Comparison of ENCODE assay signal across 18 cellular contexts in genomic region chr10:5619366-5620211, GRCh38. TPM values are rescaled to one million over a fixed set of nuclear protein-coding genes. Genes with fewer than 3 reads are reported as not detected.
A peak's percentile ranks its signal among the peaks of the same experiment; 100 is the strongest.
DNase-seq lines count a peak whose midpoint lies in the region; ATAC-seq and TF ChIP-seq lines count a peak whose summit lies in the region.
"Had no signal": no experiment of that assay in that cellular context is flagged by ENCODE, and none has a peak within 500 bp of the region (broad histone marks: within the 10 kb centered on the region; RNA-seq: fewer than 3 reads in every experiment).

No MANE protein-coding gene starts in this region.

- H3K4me3 Mint-ChIP-seq in chondrocyte (ENCODE audit: unreplicated experiment), result peak overlapping the region; percentile 33
- H3K4me3 Mint-ChIP-seq: activated naive CD4-positive, alpha-beta T cell treated with anti-CD3 and anti-CD28 coated beads for 36 hours; CD14-positive monocyte; HFFc6 had no signal

- H3K9me3 Mint-ChIP-seq in chondrocyte (ENCODE audit: low read depth), result no peaks in the 10 kb centered on the region
- H3K9me3 Mint-ChIP-seq: activated naive CD4-positive, alpha-beta T cell treated with anti-CD3 and anti-CD28 coated beads for 36 hours; HFFc6 had no signal

- H3K36me3 ChIP-seq in left lung, result no peaks in the 10 kb centered on the region

- no peak overlapping the region for H3K4me3 ChIP-seq in left lung

- H3K9me3 ChIP-seq in left lung, result no peaks in the 10 kb centered on the region

- CTCF ChIA-PET in RWPE1 (lab: Yijun Ruan, JAX), result interaction anchor here (1.2 kb wide), 1 partner anchor 10 kb away, joined by 4 read pairs; no protein-coding TSS in a partner anchor

- intact Hi-C loops in left lung (cut with DNase I), result loop anchor here (5.0 to 10.0 kb wide), 2 partner anchors 175 to 177 kb away; no protein-coding TSS in a partner anchor

- DNase-seq in RWPE1 (ENCODE audit: low spot score), result no peak
- peak; percentile 74 for DNase-seq in chondrocyte (ENCODE audit: low spot score)
- peak in 1 of 2 donors; percentile 38 for DNase-seq in left lung
- peak; percentile 83 for DNase-seq in stromal cell of bone marrow (ENCODE audit: low read depth)
- no peak for DNase-seq in ACHN
- no peak for DNase-seq in cerebellar nuclear complex (lab: John Stamatoyannopoulos, UW)
- DNase-seq in stimulated activated CD4-positive, alpha-beta T cell treated with anti-CD3 and anti-CD28 coated beads, Interleukin-2, amount 100 ng/mL, for 48 hours, result no peak
- DNase-seq: activated CD4-positive, CD25-positive, alpha-beta regulatory T cell treated with anti-CD3 and anti-CD28 coated beads, Interleukin-2, amount 50 U/mL, for 72 hours; activated CD8-positive, alpha-beta memory T cell treated with anti-CD3 and anti-CD28 coated beads, Interleukin-2, amount 50 U/mL, for 48 hours; activated naive CD4-positive, alpha-beta T cell treated with anti-CD3 and anti-CD28 coated beads for 36 hours; HFFc6; NCI-H526 treated with DMSO at 0.1 percent for 48 hours; stimulated activated CD4-positive, alpha-beta T cell treated with anti-CD3 and anti-CD28 coated beads, Interleukin-15, amount 100 ng/mL, for 24 hours; T-helper 1 cell had no signal

- peaks cover 45% of the 10 kb centered on the region for H3K4me1 Mint-ChIP-seq in chondrocyte (ENCODE audit: low read depth)

- peak; percentile 4 for ATAC-seq in left lung
- ATAC-seq: Panc1 had no signal

- H3K27me3 ChIP-seq in left lung, result no peaks in the 10 kb centered on the region

- H3K27me3 Mint-ChIP-seq in chondrocyte (ENCODE audit: low read depth), result no peaks in the 10 kb centered on the region

- POLR2A ChIA-PET in RWPE1 (lab: Yijun Ruan, JAX; ENCODE audit: low non-redundant PET), result no interaction called here

- H3K4me1 ChIP-seq in left lung, result peaks cover 4 to 5% of the 10 kb centered on the region in 2 donors

- peak overlapping the region; percentile 86 for H3K27ac Mint-ChIP-seq in chondrocyte (ENCODE audit: unreplicated experiment)
- H3K27ac Mint-ChIP-seq: activated naive CD4-positive, alpha-beta T cell treated with anti-CD3 and anti-CD28 coated beads for 36 hours; HFFc6 had no signal

- H3K27ac ChIP-seq in RWPE1, result peak overlapping the region; percentile 70
- H3K27ac ChIP-seq in left lung, result peak overlapping the region in 1 of 2 donors; percentile 48
- H3K27ac ChIP-seq: KMS-11, parathyroid adenoma had no signal

- TF ChIP-seq CTCF in RWPE1 (conservative IDR thresholded peaks at IDR 0.05; ENCODE audit: low read depth), result no peak
- no peak for TF ChIP-seq CTCF in chondrocyte (IDR thresholded peaks at IDR 0.05)
- TF ChIP-seq CTCF in left lung (IDR thresholded peaks at IDR 0.05), result no peak

- no peaks in the 10 kb centered on the region for H3K36me3 Mint-ChIP-seq in chondrocyte (ENCODE audit: low read depth)
- H3K36me3 Mint-ChIP-seq: CD14-positive monocyte had no signal

- in situ Hi-C loops in ACHN (cut with HindIII; ENCODE audit: low pct_ligation_motif_present, low pct_unique_long_range_greater_than_20kb, low sequenced_read_pairs), result no loop called here

RNA-seq across cellular contexts. Expression of gene ASB13, which starts 46.8 kb away (rescaled TPM):
- 13.8 to 14.9 TPM (median 14.0 TPM) in 3 replicates for total RNA-seq in chondrocyte
- total RNA-seq in left lung, result 10 to 100 TPM; 12.9 to 19.6 TPM

Comparison
In these comparisons a context has a peak if more than half of its experiments do, and no peak if none do; other contexts are left out.
1. DNase-seq: peak in chondrocyte (single experiment) and stromal cell of bone marrow (single experiment); none in RWPE1 (single experiment), ACHN (single experiment), cerebellar nuclear complex (0 of 2) and stimulated activated CD4-positive, alpha-beta T cell treated with anti-CD3 and anti-CD28 coated beads, Interleukin-2, amount 100 ng/mL, for 48 hours (0 of 2).